ENCODE assay signal across 11 cellular contexts in the genomic region with DNA sequence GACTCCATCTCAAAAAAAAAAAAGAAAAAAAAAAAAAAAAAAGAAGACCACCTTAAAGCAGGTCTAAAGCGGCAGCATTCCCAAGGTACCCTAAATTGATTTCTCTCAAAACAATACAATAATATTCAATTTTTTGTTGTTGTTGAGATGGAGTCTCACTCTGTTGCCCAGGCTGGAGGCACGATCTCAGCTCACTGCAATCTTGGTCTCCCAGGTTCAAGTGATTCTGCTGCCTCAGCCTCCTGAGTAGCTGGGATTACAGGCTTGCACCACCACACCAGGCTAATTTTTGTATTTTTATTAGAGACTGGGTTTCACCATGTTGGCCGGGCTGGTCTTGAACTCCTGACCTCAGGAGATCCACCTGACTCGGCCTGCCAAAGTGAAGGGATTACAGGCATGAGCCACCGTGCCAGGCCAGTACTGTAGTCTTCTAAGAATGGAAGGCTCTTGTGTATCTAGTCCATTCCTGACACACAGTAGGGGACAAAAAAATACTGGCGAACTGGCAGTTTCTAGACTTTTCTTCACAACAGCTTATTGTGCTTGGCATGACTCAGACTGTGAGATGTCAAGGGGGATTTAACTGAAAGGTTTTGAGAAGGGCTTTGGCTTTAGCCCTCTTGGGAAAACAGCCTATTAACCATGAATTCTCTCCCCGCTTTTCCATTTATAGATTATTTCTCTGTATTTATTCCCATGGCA. TPM values are rescaled to one million over a fixed set of nuclear protein-coding genes. Genes with fewer than 3 reads are reported as not detected.
DNase-seq lines count a peak whose midpoint lies in the region; ATAC-seq, FAIRE-seq and TF ChIP-seq lines count a peak whose summit lies in the region.
"Had no signal": no experiment of that assay in that cellular context is flagged by ENCODE, and none has a peak within 500 bp of the region (broad histone marks: within the 10 kb centered on the region; RNA-seq: fewer than 3 reads in every experiment).

No MANE protein-coding gene starts in this region.

- peaks cover 19% of the 10 kb centered on the region for H3K4me1 ChIP-seq in OCI-LY7 (ENCODE audit: insufficient read depth, low read length, poor library complexity, severe bottlenecking)
- H3K4me1 ChIP-seq: psoas muscle had no signal

- peak overlapping the region; percentile 44 for H3K4me2 ChIP-seq in OCI-LY7 (ENCODE audit: low read length)

- H4K20me1 ChIP-seq in OCI-LY7 (ENCODE audit: insufficient read depth, low read length) = no peaks in the 10 kb centered on the region

- peak overlapping the region; percentile 59 for H3K27ac ChIP-seq in OCI-LY7 (ENCODE audit: low read depth, low read length, poor library complexity, severe bottlenecking)
- H3K27ac ChIP-seq: cardiac muscle cell, psoas muscle had no signal

- peaks cover 39% of the 10 kb centered on the region; the same call in 1 of the 2 replicates for H3K79me2 ChIP-seq in OCI-LY7 (ENCODE audit: insufficient read depth, low read depth, low read length)

- no peak for TF ChIP-seq CTCF in OCI-LY7 (conservative IDR thresholded peaks at IDR 0.05; ENCODE audit: low read length)
- no peak for TF ChIP-seq CTCF in mesothelial cell of epicardium (IDR thresholded peaks at IDR 0.05; ENCODE audit: unreplicated experiment)

- no TSS peak for BruUV-seq in OCI-LY7 (replicated peaks; lab: Mats Ljungman, UMichigan)

- DNase-seq in OCI-LY7 (ENCODE audit: low spot score) (no peak), mesothelial cell of epicardium (ENCODE audit: low spot score in 2 of 2, unreplicated experiment in 2 of 2) (no peak), glomerular visceral epithelial cell (ENCODE audit: extremely low spot score) (no peak), RCC 7860 (ENCODE audit: low spot score) (no peak), OCI-M1 (lab: John Stamatoyannopoulos, UW) (no peak)
- DNase-seq: NCI-H2171, psoas muscle had no signal

- no peaks in the 10 kb centered on the region for H3K9me3 ChIP-seq in OCI-LY7 (ENCODE audit: low read length)
- H3K9me3 ChIP-seq: psoas muscle had no signal

- no peaks in the 10 kb centered on the region for H3K9me2 ChIP-seq in OCI-LY7 (ENCODE audit: insufficient read depth, low read length)

- intact Hi-C loops in OCI-LY7 (cut with micrococcal nuclease; ENCODE audit: unreplicated experiment) = no loop called here

- POLR2A ChIA-PET in OCI-LY7 (lab: Charles Lee) = interaction anchor here (0.6 to 1.5 kb wide), 5 partner anchors 11 to 56 kb away, joined by 3 to 8 read pairs (median 5); no protein-coding TSS in a partner anchor

- peaks cover 84% of the 10 kb centered on the region for H3K36me3 ChIP-seq in OCI-LY7 (ENCODE audit: insufficient read depth, low read length)
- H3K36me3 ChIP-seq: cardiac muscle cell had no signal

- no peaks in the 10 kb centered on the region for H3K27me3 Mint-ChIP-seq in mesothelial cell of epicardium (ENCODE audit: low read depth)

- no peak overlapping the region for H3K4me3 Mint-ChIP-seq in mesothelial cell of epicardium

- H2AFZ ChIP-seq in OCI-LY7 (ENCODE audit: low read length) = no peak overlapping the region

- CTCF ChIA-PET in OCI-LY7 (lab: Charles Lee; ENCODE audit: unreplicated experiment) = no interaction called here

- H3K9me3 Mint-ChIP-seq in mesothelial cell of epicardium = no peaks in the 10 kb centered on the region

- ATAC-seq in GM18498 (IDR thresholded peaks at IDR 0.05; ENCODE audit: unreplicated experiment) (peak; percentile 23), GM21619 (IDR thresholded peaks at IDR 0.05; ENCODE audit: unreplicated experiment) (peak; percentile 31), GM19328 (IDR thresholded peaks at IDR 0.05; ENCODE audit: unreplicated experiment) (no peak)
- ATAC-seq: psoas muscle had no signal

- H3K27ac Mint-ChIP-seq in mesothelial cell of epicardium = peak overlapping the region; percentile 77

- peaks cover 2% of the 10 kb centered on the region for H3K36me3 Mint-ChIP-seq in mesothelial cell of epicardium

- no peak overlapping the region for H3K4me3 ChIP-seq in OCI-LY7 (ENCODE audit: low read depth, low read length, poor library complexity, severe bottlenecking)
- H3K4me3 ChIP-seq: cardiac muscle cell, psoas muscle had no signal

- no peak for FAIRE-seq in RCC 7860 (lab: Jason Lieb, UNC)

- H3K4me1 Mint-ChIP-seq in mesothelial cell of epicardium = peaks cover 32% of the 10 kb centered on the region

RNA-seq across cellular contexts. Expression of gene CDR2, which starts 17.3 kb away (rescaled TPM):
- total RNA-seq in OCI-LY7 (2014; rRNA removed; shearing (Covaris generic)) = 33.0 and 62.5 TPM in 2 replicates
- 38.3 and 44.0 TPM in 2 replicates for total RNA-seq in OCI-LY7 (2022)
- 26.3 to 33.0 TPM (median 27.3 TPM) in 3 replicates for total RNA-seq in mesothelial cell of epicardium

RNA-seq across cellular contexts. Expression of gene POLR3E, which starts 59.9 kb away (rescaled TPM):
- 71.1 and 74.5 TPM in 2 replicates for total RNA-seq in OCI-LY7 (2014; rRNA removed; shearing (Covaris generic))
- 103 and 107 TPM in 2 replicates for total RNA-seq in OCI-LY7 (2022)
- 68.9 to 71.4 TPM (median 69.7 TPM) in 3 replicates for total RNA-seq in mesothelial cell of epicardium
